11 cellular contexts compared by ENCODE assay signal in the genomic region with DNA sequence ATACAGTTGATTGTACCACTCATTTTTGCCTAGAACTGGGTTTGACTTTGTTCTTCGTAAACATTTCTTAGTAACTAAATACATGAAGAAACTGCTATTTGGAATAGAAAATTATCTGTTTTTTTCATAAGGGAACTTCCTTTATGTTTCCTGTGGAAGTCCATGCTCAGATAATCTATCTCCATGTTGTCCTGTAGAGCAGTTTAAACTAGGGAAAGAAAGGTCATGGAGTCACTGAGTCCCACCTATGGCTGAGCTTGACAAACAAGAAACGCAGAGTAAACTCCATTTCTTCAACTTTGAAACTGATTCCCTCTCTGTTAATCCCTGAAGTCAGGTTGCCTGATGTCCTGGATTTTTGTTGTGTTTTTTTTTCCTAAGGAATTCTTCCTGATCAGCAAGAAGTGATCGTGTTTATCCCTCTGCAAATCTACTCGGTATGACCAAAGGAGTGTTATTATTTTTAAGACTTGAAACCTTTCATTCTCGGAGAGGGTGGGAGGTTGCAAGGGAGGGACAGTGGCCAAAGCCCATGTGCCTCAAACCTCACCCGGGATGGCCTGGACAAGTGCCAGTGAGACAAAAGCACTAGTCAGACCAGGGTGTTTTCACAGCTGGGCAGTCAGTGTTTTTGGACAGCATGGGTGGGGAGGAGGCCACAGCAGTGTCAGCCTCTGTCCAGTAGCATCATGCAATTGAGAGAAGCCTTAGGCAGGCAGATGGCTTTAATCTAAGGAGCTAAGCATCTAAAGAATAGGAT. TPM values are rescaled to one million over a fixed set of nuclear protein-coding genes. Genes with fewer than 3 reads are reported as not detected.
A peak's percentile ranks its signal among the peaks of the same experiment; 100 is the strongest.
DNase-seq lines count a peak whose midpoint lies in the region; ATAC-seq and TF ChIP-seq lines count a peak whose summit lies in the region.
"Had no signal": no experiment of that assay in that cellular context is flagged by ENCODE, and none has a peak within 500 bp of the region (broad histone marks: within the 10 kb centered on the region; RNA-seq: fewer than 3 reads in every experiment).

No MANE protein-coding gene starts in this region.

- H3K27ac ChIP-seq in body of pancreas (no peak overlapping the region), left ventricle myocardium inferior (replicated peaks) (peak overlapping the region; percentile 50), H9 (ENCODE audit: insufficient read length, low read depth, low read length) (no peak overlapping the region)

- H3K4me2 ChIP-seq in H9 (ENCODE audit: insufficient read depth, insufficient read length, low read length), result no peak overlapping the region

- H3K27ac Mint-ChIP-seq in stimulated activated effector memory CD8-positive, alpha-beta T cell treated with anti-CD3 and anti-CD28 coated beads, Interleukin-12 subunit alpha, Interleukin-12 subunit beta, amount 100 ng/mL, for 72 hours, result peak overlapping the region; percentile 33
- H3K27ac Mint-ChIP-seq in H9, result no peak overlapping the region
- no peak overlapping the region for H3K27ac Mint-ChIP-seq in CD14-positive monocyte
- H3K27ac Mint-ChIP-seq: activated B cell treated with CpG ODN at 0.5 μM for 24 hours; activated naive CD4-positive, alpha-beta T cell treated with anti-CD3 and anti-CD28 coated beads, Interleukin-2, amount 50 U/mL, for 24 hours had no signal

- no peak overlapping the region for H2BK20ac ChIP-seq in H9 (ENCODE audit: low read depth, low read length, poor library complexity, severe bottlenecking)

- H3K4me1 ChIP-seq in body of pancreas (peaks cover 13% of the 10 kb centered on the region), left ventricle myocardium inferior (peaks cover 25% of the 10 kb centered on the region), H9 (ENCODE audit: insufficient read depth, low read length) (no peaks in the 10 kb centered on the region)

- H3K27me3 Mint-ChIP-seq in H9 (ENCODE audit: low read depth) (no peaks in the 10 kb centered on the region), CD14-positive monocyte (ENCODE audit: low read depth in 3 of 3) (peaks cover 0 to 2% (median 0%) of the 10 kb centered on the region in 3 donors)
- H3K27me3 Mint-ChIP-seq: activated B cell treated with CpG ODN at 0.5 μM for 24 hours; activated naive CD4-positive, alpha-beta T cell treated with anti-CD3 and anti-CD28 coated beads, Interleukin-2, amount 50 U/mL, for 24 hours had no signal

- no peak overlapping the region for H3K4me3 Mint-ChIP-seq in stimulated activated effector memory CD8-positive, alpha-beta T cell treated with anti-CD3 and anti-CD28 coated beads, Interleukin-12 subunit alpha, Interleukin-12 subunit beta, amount 100 ng/mL, for 72 hours
- H3K4me3 Mint-ChIP-seq in H9, result no peak overlapping the region
- H3K4me3 Mint-ChIP-seq in CD14-positive monocyte, result no peak overlapping the region
- H3K4me3 Mint-ChIP-seq: activated B cell treated with CpG ODN at 0.5 μM for 24 hours; activated naive CD4-positive, alpha-beta T cell treated with anti-CD3 and anti-CD28 coated beads, Interleukin-2, amount 50 U/mL, for 24 hours had no signal

- no peak overlapping the region for H3K9ac ChIP-seq in H9 (ENCODE audit: extremely low read depth, insufficient read length, low read length)

- no peak overlapping the region for H3K14ac ChIP-seq in H9 (ENCODE audit: insufficient read depth, low read length)

- TF ChIP-seq POLR2A in body of pancreas (IDR thresholded peaks at IDR 0.05), result no peak

- H3K79me1 ChIP-seq in H9 (ENCODE audit: insufficient read depth, low read depth, low read length, poor library complexity, severe bottlenecking), result no peaks in the 10 kb centered on the region

- H3T11ph ChIP-seq in H9 (ENCODE audit: low read length), result no peak overlapping the region

- H4K8ac ChIP-seq in H9 (replicated peaks; ENCODE audit: insufficient read length, low read depth, low read length), result no peak overlapping the region

- no peak overlapping the region for H3K4ac ChIP-seq in H9 (ENCODE audit: low read depth, low read length)

- H3K4me1 Mint-ChIP-seq in stimulated activated effector memory CD8-positive, alpha-beta T cell treated with anti-CD3 and anti-CD28 coated beads, Interleukin-12 subunit alpha, Interleukin-12 subunit beta, amount 100 ng/mL, for 72 hours, result peaks cover 6% of the 10 kb centered on the region
- peaks cover 0 to 11% of the 10 kb centered on the region in 2 experiments; a peak in 2 of 4 replicates for H3K4me1 Mint-ChIP-seq in H9
- no peaks in the 10 kb centered on the region for H3K4me1 Mint-ChIP-seq in CD14-positive monocyte
- H3K4me1 Mint-ChIP-seq: activated B cell treated with CpG ODN at 0.5 μM for 24 hours; activated naive CD4-positive, alpha-beta T cell treated with anti-CD3 and anti-CD28 coated beads, Interleukin-2, amount 50 U/mL, for 24 hours had no signal

- no peaks in the 10 kb centered on the region for H3K36me3 ChIP-seq in body of pancreas (replicated peaks in 1 of 2; ENCODE audit: insufficient read depth in 1 of 2, low read depth in 2 of 2)
- no peaks in the 10 kb centered on the region for H3K36me3 ChIP-seq in left ventricle myocardium inferior

- H4K5ac ChIP-seq in H9 (ENCODE audit: insufficient read length, low read depth, low read length), result no peak overlapping the region

- H2BK15ac ChIP-seq in H9 (ENCODE audit: low read depth, low read length), result no peak overlapping the region

- H3K23me2 ChIP-seq in H9 (ENCODE audit: insufficient read length, low read depth, low read length, poor library complexity, severe bottlenecking), result no peaks in the 10 kb centered on the region

- H2BK120ac ChIP-seq in H9 (ENCODE audit: low read depth, low read length, poor library complexity, severe bottlenecking), result no peak overlapping the region

- intact Hi-C loops in body of pancreas (cut with DNase I) (loop anchor here (10.0 kb wide), 1 partner anchor 126 kb away; the partner anchor contains the start of gene PHLDB2), left ventricle myocardium inferior (cut with micrococcal nuclease) (no loop called here), CD14-positive monocyte (cut with micrococcal nuclease) (no loop called here)

- DNase-seq in HT-29 (ENCODE audit: low spot score), result peak; percentile 19
- peak in 3 of 4 donors; percentile 30 to 47 (median 43) for DNase-seq in body of pancreas
- peak; percentile 76 for DNase-seq in left ventricle myocardium inferior
- no peak for DNase-seq in stimulated activated effector memory CD8-positive, alpha-beta T cell treated with anti-CD3 and anti-CD28 coated beads, Interleukin-12 subunit alpha, Interleukin-12 subunit beta, amount 100 ng/mL, for 72 hours (ENCODE audit: low spot score in 2 of 2)
- DNase-seq in H9, result no peak
- no peak for DNase-seq in CD14-positive monocyte (ENCODE audit: low spot score)
- DNase-seq: activated B cell treated with CpG ODN at 0.5 μM for 24 hours; NK-92 treated with Interleukin-12 subunit alpha and Interleukin-12 subunit beta, amount 100 ng/mL, for 24 hours had no signal

- no peak overlapping the region for H3K4me3 ChIP-seq in body of pancreas
- H3K4me3 ChIP-seq in left ventricle myocardium inferior, result no peak overlapping the region

- H3K79me2 ChIP-seq in H9 (ENCODE audit: insufficient read depth, low read length), result no peaks in the 10 kb centered on the region

- peaks cover 44% of the 10 kb centered on the region for H3K36me3 Mint-ChIP-seq in stimulated activated effector memory CD8-positive, alpha-beta T cell treated with anti-CD3 and anti-CD28 coated beads, Interleukin-12 subunit alpha, Interleukin-12 subunit beta, amount 100 ng/mL, for 72 hours
- H3K36me3 Mint-ChIP-seq in H9 (ENCODE audit: insufficient read depth in 1 of 3, low read depth in 3 of 3) (peaks cover 3 to 5% (median 4%) of the 10 kb centered on the region in 3 experiments; a peak in 4 of 7 replicates), CD14-positive monocyte (no peaks in the 10 kb centered on the region)

- H4K91ac ChIP-seq in H9 (ENCODE audit: insufficient read length, low read depth, low read length), result no peak overlapping the region

- H3K9me3 Mint-ChIP-seq in stimulated activated effector memory CD8-positive, alpha-beta T cell treated with anti-CD3 and anti-CD28 coated beads, Interleukin-12 subunit alpha, Interleukin-12 subunit beta, amount 100 ng/mL, for 72 hours, result no peaks in the 10 kb centered on the region
- H3K9me3 Mint-ChIP-seq in H9 (peaks cover 0 to 8% of the 10 kb centered on the region in 2 experiments; a peak in 4 of 5 replicates), CD14-positive monocyte (peaks cover 0 to 4% (median 0%) of the 10 kb centered on the region in 7 donors)

- no peak overlapping the region for H3K56ac ChIP-seq in H9 (ENCODE audit: insufficient read length, low read depth, low read length)

- no peak overlapping the region for H2AFZ ChIP-seq in H9 (ENCODE audit: low read length)

- ATAC-seq in body of pancreas, result no peak
- no peak for ATAC-seq in stimulated activated effector memory CD8-positive, alpha-beta T cell treated with anti-CD3 and anti-CD28 coated beads, Interleukin-12 subunit alpha, Interleukin-12 subunit beta, amount 100 ng/mL, for 72 hours
- no peak for ATAC-seq in HG02759 (IDR thresholded peaks at IDR 0.05; ENCODE audit: unreplicated experiment)
- ATAC-seq in HG03108 (IDR thresholded peaks at IDR 0.05; ENCODE audit: unreplicated experiment), result no peak

- H3K9me3 ChIP-seq in body of pancreas (no peaks in the 10 kb centered on the region), left ventricle myocardium inferior (replicated peaks) (no peaks in the 10 kb centered on the region), H9 (ENCODE audit: control insufficient read depth, low read depth, low read length) (no peaks in the 10 kb centered on the region)

- H2AK5ac ChIP-seq in H9 (ENCODE audit: insufficient read length, low read length), result no peak overlapping the region

- no peak overlapping the region for H3K23ac ChIP-seq in H9 (ENCODE audit: insufficient read length, low read depth, low read length)

- 53 to 54% methylated on average over 6 of the region's 6 CpGs for WGBS in body of pancreas, 2 donors
- WGBS in H9 (ENCODE audit: extremely low coverage, insufficient read length, low lambda C conversion rate), result no CpG with 5 or more reads among the region's 6 CpGs

- no peak for TF ChIP-seq CTCF in body of pancreas (IDR thresholded peaks at IDR 0.05)
- no peak for TF ChIP-seq CTCF in left ventricle myocardium inferior (IDR thresholded peaks at IDR 0.05; ENCODE audit: borderline replicate concordance)
- no peak for TF ChIP-seq CTCF in H9 (conservative IDR thresholded peaks at IDR 0.05)
- TF ChIP-seq CTCF in CD14-positive monocyte (IDR thresholded peaks at IDR 0.05), result no peak

- no peak overlapping the region for H2BK12ac ChIP-seq in H9 (ENCODE audit: insufficient read length, low read depth, low read length)

- H2BK5ac ChIP-seq in H9 (ENCODE audit: insufficient read length, low read length), result no peak overlapping the region

- H3K27me3 ChIP-seq in body of pancreas (no peaks in the 10 kb centered on the region), left ventricle myocardium inferior (ENCODE audit: low read depth) (no peaks in the 10 kb centered on the region), H9 (ENCODE audit: insufficient read depth, low read length) (no peaks in the 10 kb centered on the region)

- H4K20me1 ChIP-seq in H9 (ENCODE audit: control insufficient read depth, insufficient read depth, insufficient read length), result no peaks in the 10 kb centered on the region

- no peak overlapping the region for H3K18ac ChIP-seq in H9 (ENCODE audit: insufficient read length, low read depth, low read length)

RNA-seq across cellular contexts. Expression of gene PLCXD2, which starts 54.8 kb away (rescaled TPM):
- 3.7 and 4.0 TPM in 2 replicates for total RNA-seq in HT-29 (2014; rRNA removed; shearing (Covaris generic))
- total RNA-seq in body of pancreas, result 10 to 100 TPM in 1 of 2 donors, 1 to 10 TPM in 1; 5.2 to 23.4 TPM
- total RNA-seq in left ventricle myocardium inferior, result 0.77 TPM
- 1.5 and 1.7 TPM in 2 replicates for total RNA-seq in H9 (2021)
- polyA plus RNA-seq in CD14-positive monocyte, result under 1 TPM; 0.06 to 0.08 TPM

Comparison
In these comparisons a context has a peak if more than half of its experiments do, and no peak if none do; other contexts are left out.
1. DNase-seq: peak in HT-29 (single experiment), body of pancreas (3 of 4) and left ventricle myocardium inferior (single experiment); none in stimulated activated effector memory CD8-positive, alpha-beta T cell treated with anti-CD3 and anti-CD28 coated beads, Interleukin-12 subunit alpha, Interleukin-12 subunit beta, amount 100 ng/mL, for 72 hours (0 of 2), H9 (single experiment) and CD14-positive monocyte (single experiment).